In the genomic region with DNA sequence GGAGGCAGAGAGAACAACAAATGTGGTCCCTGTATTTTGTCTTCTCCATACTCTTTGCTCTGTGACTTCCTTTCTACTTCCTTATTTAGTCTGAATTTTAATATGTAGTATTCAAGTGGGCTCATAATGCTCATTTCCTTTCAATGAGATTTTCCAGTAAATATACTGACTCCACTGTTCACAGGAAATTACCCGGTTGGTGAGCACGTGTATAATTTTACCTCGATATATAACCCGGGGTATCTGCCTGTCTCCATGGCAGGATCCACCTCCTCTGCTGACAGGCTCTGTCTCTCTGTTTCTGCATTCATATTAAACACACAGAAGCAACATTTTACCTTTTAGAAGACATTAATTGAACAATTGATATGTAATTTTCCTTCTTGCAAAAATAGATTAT, we compare ENCODE assay signal across 10 cellular contexts.
DNase-seq lines count a peak whose midpoint lies in the region; ATAC-seq and TF ChIP-seq lines count a peak whose summit lies in the region.
"Had no signal": no experiment of that assay in that cellular context is flagged by ENCODE, and none has a peak within 500 bp of the region (broad histone marks: within the 10 kb centered on the region; RNA-seq: fewer than 3 reads in every experiment).

No MANE protein-coding gene starts in this region.

- H3K4me3 ChIP-seq in muscle layer of duodenum (ENCODE audit: low read depth in 1 of 2, low read length in 2 of 2) (peak overlapping the region in 1 of 2 donors; percentile 2), OCI-LY7 (ENCODE audit: low read depth, low read length, poor library complexity, severe bottlenecking) (no peak overlapping the region)

- no peaks in the 10 kb centered on the region for H4K20me1 ChIP-seq in OCI-LY7 (ENCODE audit: insufficient read depth, low read length)

- H3K4me3 Mint-ChIP-seq in activated T-cell treated with anti-CD3 and anti-CD28 coated beads, Interleukin-2, amount 50 U/mL, for 72 hours = peak overlapping the region; percentile 25 to 75
- no peak overlapping the region for H3K4me3 Mint-ChIP-seq in activated naive CD8-positive, alpha-beta T cell treated with anti-CD3 and anti-CD28 coated beads, Interleukin-2, amount 50 U/mL, for 24 hours
- H3K4me3 Mint-ChIP-seq in type B pancreatic cell = no peak overlapping the region

- no peaks in the 10 kb centered on the region for H3K27me3 ChIP-seq in muscle layer of duodenum (ENCODE audit: low read depth, low read length)

- peaks cover 36% of the 10 kb centered on the region for H3K4me1 Mint-ChIP-seq in activated T-cell treated with anti-CD3 and anti-CD28 coated beads, Interleukin-2, amount 50 U/mL, for 72 hours (ENCODE audit: low read depth)
- peaks cover 31% of the 10 kb centered on the region for H3K4me1 Mint-ChIP-seq in activated naive CD8-positive, alpha-beta T cell treated with anti-CD3 and anti-CD28 coated beads, Interleukin-2, amount 50 U/mL, for 24 hours
- peaks cover 45% of the 10 kb centered on the region for H3K4me1 Mint-ChIP-seq in type B pancreatic cell (ENCODE audit: unreplicated experiment)

- CTCF ChIA-PET in OCI-LY7 (lab: Charles Lee; ENCODE audit: unreplicated experiment) = no interaction called here

- POLR2A ChIA-PET in OCI-LY7 (lab: Charles Lee) = no interaction called here

- no peak for ATAC-seq in activated T-cell treated with anti-CD3 and anti-CD28 coated beads, Interleukin-2, amount 50 U/mL, for 72 hours (replicated peaks in 1 of 2)
- peak; percentile 33 for ATAC-seq in activated naive CD8-positive, alpha-beta T cell treated with anti-CD3 and anti-CD28 coated beads, Interleukin-2, amount 50 U/mL, for 24 hours
- ATAC-seq: HCT116 had no signal

- H3K4me1 ChIP-seq in muscle layer of duodenum (ENCODE audit: control insufficient read depth in 1 of 2, insufficient read depth in 2 of 2, low read length in 2 of 2) (peaks cover 5 to 10% of the 10 kb centered on the region in 2 donors), OCI-LY7 (ENCODE audit: insufficient read depth, low read length, poor library complexity, severe bottlenecking) (no peaks in the 10 kb centered on the region)

- H3K27me3 Mint-ChIP-seq in activated T-cell treated with anti-CD3 and anti-CD28 coated beads, Interleukin-2, amount 50 U/mL, for 72 hours (ENCODE audit: low read depth) = no peaks in the 10 kb centered on the region
- H3K27me3 Mint-ChIP-seq in activated naive CD8-positive, alpha-beta T cell treated with anti-CD3 and anti-CD28 coated beads, Interleukin-2, amount 50 U/mL, for 24 hours = no peaks in the 10 kb centered on the region
- H3K27me3 Mint-ChIP-seq in type B pancreatic cell = no peaks in the 10 kb centered on the region

- no peaks in the 10 kb centered on the region for H3K9me3 ChIP-seq in muscle layer of duodenum (ENCODE audit: control insufficient read depth in 1 of 2, low read length in 2 of 2)
- H3K9me3 ChIP-seq in OCI-LY7 (ENCODE audit: low read length) = no peaks in the 10 kb centered on the region

- no peaks in the 10 kb centered on the region for H3K36me3 Mint-ChIP-seq in activated T-cell treated with anti-CD3 and anti-CD28 coated beads, Interleukin-2, amount 50 U/mL, for 72 hours (ENCODE audit: insufficient read depth in 2 of 2)
- no peaks in the 10 kb centered on the region for H3K36me3 Mint-ChIP-seq in activated naive CD8-positive, alpha-beta T cell treated with anti-CD3 and anti-CD28 coated beads, Interleukin-2, amount 50 U/mL, for 24 hours (ENCODE audit: low read depth)
- H3K36me3 Mint-ChIP-seq in type B pancreatic cell = no peaks in the 10 kb centered on the region

- TF ChIP-seq CTCF in type B pancreatic cell (conservative IDR thresholded peaks at IDR 0.05) (no peak), OCI-LY7 (conservative IDR thresholded peaks at IDR 0.05; ENCODE audit: low read length) (no peak)

- H3K4me2 ChIP-seq in OCI-LY7 (ENCODE audit: low read length) = no peak overlapping the region

- no peaks in the 10 kb centered on the region for H3K9me3 Mint-ChIP-seq in activated T-cell treated with anti-CD3 and anti-CD28 coated beads, Interleukin-2, amount 50 U/mL, for 72 hours
- H3K9me3 Mint-ChIP-seq in activated naive CD8-positive, alpha-beta T cell treated with anti-CD3 and anti-CD28 coated beads, Interleukin-2, amount 50 U/mL, for 24 hours = no peaks in the 10 kb centered on the region
- no peaks in the 10 kb centered on the region for H3K9me3 Mint-ChIP-seq in type B pancreatic cell

- BruUV-seq in OCI-LY7 (replicated peaks; lab: Mats Ljungman, UMichigan) = no TSS peak

- H3K36me3 ChIP-seq in muscle layer of duodenum (ENCODE audit: control insufficient read depth in 1 of 2, insufficient read depth in 2 of 2, low read length in 2 of 2) = no peaks in the 10 kb centered on the region
- H3K36me3 ChIP-seq in OCI-LY7 (ENCODE audit: insufficient read depth, low read length) = no peaks in the 10 kb centered on the region

- H3K27ac Mint-ChIP-seq in activated T-cell treated with anti-CD3 and anti-CD28 coated beads, Interleukin-2, amount 50 U/mL, for 72 hours = peak overlapping the region; percentile 95
- peak overlapping the region; percentile 25 for H3K27ac Mint-ChIP-seq in activated naive CD8-positive, alpha-beta T cell treated with anti-CD3 and anti-CD28 coated beads, Interleukin-2, amount 50 U/mL, for 24 hours
- peak overlapping the region; percentile 51 for H3K27ac Mint-ChIP-seq in type B pancreatic cell

- intact Hi-C loops in OCI-LY7 (cut with micrococcal nuclease; ENCODE audit: unreplicated experiment) = loop anchor here (10.0 kb wide), 2 partner anchors 305 to 505 kb away; no protein-coding TSS in a partner anchor

- no peak overlapping the region for H2AFZ ChIP-seq in OCI-LY7 (ENCODE audit: low read length)

- DNase-seq in activated T-cell treated with anti-CD3 and anti-CD28 coated beads, Interleukin-2, amount 50 U/mL, for 72 hours = no peak
- DNase-seq in activated T-cell treated with anti-CD3 and anti-CD28 coated beads for 4 hours (no peak), type B pancreatic cell (ENCODE audit: extremely low spot score, unreplicated experiment) (no peak), activated gamma-delta T cell (lab: John Stamatoyannopoulos, UW) (no peak), OCI-LY7 (ENCODE audit: low spot score) (no peak)
- no peak for DNase-seq in activated naive CD8-positive, alpha-beta T cell treated with anti-CD3 and anti-CD28 coated beads, Interleukin-2, amount 50 U/mL, for 24 hours
- no peak for DNase-seq in stimulated activated CD4-positive, alpha-beta T cell treated with anti-CD3 and anti-CD28 coated beads, Interleukin-4, amount 100 ng/mL, for 24 hours
- DNase-seq: kidney glomerular epithelial cell had no signal

- no peaks in the 10 kb centered on the region for H3K79me2 ChIP-seq in OCI-LY7 (ENCODE audit: insufficient read depth, low read depth, low read length)

- H3K9me2 ChIP-seq in OCI-LY7 (ENCODE audit: insufficient read depth, low read length) = no peaks in the 10 kb centered on the region

- H3K27ac ChIP-seq in muscle layer of duodenum (ENCODE audit: low read length) (peak overlapping the region; percentile 74), OCI-LY7 (ENCODE audit: low read depth, low read length, poor library complexity, severe bottlenecking) (no peak overlapping the region)

Comparison
In these comparisons a context has a peak if more than half of its experiments do, and no peak if none do; other contexts are left out.
1. H3K27ac Mint-ChIP-seq: peak in every context shown above with its lines; median percentile 95 in activated T-cell treated with anti-CD3 and anti-CD28 coated beads, Interleukin-2, amount 50 U/mL, for 72 hours; 51 in type B pancreatic cell; 25 in activated naive CD8-positive, alpha-beta T cell treated with anti-CD3 and anti-CD28 coated beads, Interleukin-2, amount 50 U/mL, for 24 hours.
2. H3K4me3 Mint-ChIP-seq: peak in activated T-cell treated with anti-CD3 and anti-CD28 coated beads, Interleukin-2, amount 50 U/mL, for 72 hours (2 of 2); none in activated naive CD8-positive, alpha-beta T cell treated with anti-CD3 and anti-CD28 coated beads, Interleukin-2, amount 50 U/mL, for 24 hours (single experiment) and type B pancreatic cell (single experiment).